ENCODE assay signal across 31 cellular contexts in the genomic region with DNA sequence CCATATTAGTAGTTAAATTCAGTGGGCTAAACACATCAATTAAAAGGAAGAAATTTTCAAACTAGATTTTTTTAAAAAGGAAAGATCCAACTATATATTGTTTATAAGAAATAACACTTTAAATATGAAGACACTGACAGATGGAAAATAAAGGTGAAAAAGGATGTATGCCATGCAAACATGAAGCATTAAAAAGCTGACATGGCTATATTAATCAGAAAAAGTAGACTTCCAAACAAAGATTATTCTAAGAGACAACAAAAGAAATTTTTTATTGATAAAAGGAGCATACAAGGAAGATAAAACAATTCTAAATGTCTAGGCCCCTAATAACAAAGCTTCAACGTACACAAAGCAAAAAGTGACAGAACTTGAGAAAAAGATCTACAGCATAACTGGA.
"Had no signal": no experiment of that assay in that cellular context is flagged by ENCODE, and none has a peak within 500 bp of the region (broad histone marks: within the 10 kb centered on the region; RNA-seq: fewer than 3 reads in every experiment).

No MANE protein-coding gene starts in this region.

- H3K4me3 Mint-ChIP-seq: immature natural killer cell; naive thymus-derived CD8-positive, alpha-beta T cell; nephron; neural crest cell; stimulated activated effector memory CD8-positive, alpha-beta T cell treated with anti-CD3 and anti-CD28 coated beads, Interleukin-12 subunit alpha, Interleukin-12 subunit beta, amount 100 ng/mL, for 72 hours; stimulated activated naive CD8-positive, alpha-beta T cell treated with anti-CD3 and anti-CD28 coated beads, Interleukin-15, Interleukin-2, amounts not matched to agents 100 ng/mL and 50 ng/mL, for 24 hours had no signal

- FAIRE-seq: islet of Langerhans, pancreas, small intestine, urothelium cell line had no signal

- DNase-seq: hypothalamus; immature natural killer cell; kidney; left colon; left lung; lower lobe of right lung; mammary epithelial cell; mesenchymal stem cell; naive thymus-derived CD8-positive, alpha-beta T cell; nucleus accumbens; pancreas; posterior cingulate gyrus; retina; right cardiac atrium; sigmoid colon; small intestine; spleen; stimulated activated CD4-positive, alpha-beta T cell treated with anti-CD3 and anti-CD28 coated beads, Interleukin-4, amount 100 ng/mL, for 24 hours; stimulated activated naive CD4-positive, alpha-beta T cell; tibial artery; trophoblast cell; upper lobe of right lung had no signal

- H3K4me3 ChIP-seq: left lung, lower lobe of right lung, pancreas, prostate gland, sigmoid colon, spleen, suprapubic skin, thoracic aorta, tibial artery, upper lobe of right lung had no signal

- ATAC-seq: left colon; left lung; lower lobe of right lung; naive thymus-derived CD8-positive, alpha-beta T cell; pancreas; right cardiac atrium; stimulated activated effector memory CD8-positive, alpha-beta T cell treated with anti-CD3 and anti-CD28 coated beads, Interleukin-12 subunit alpha, Interleukin-12 subunit beta, amount 100 ng/mL, for 72 hours; upper lobe of right lung had no signal

- H3K9me3 ChIP-seq: left lung, lower lobe of right lung, pancreas, prostate gland, sigmoid colon, spleen, suprapubic skin, thoracic aorta, tibial artery, upper lobe of right lung had no signal

- H3K27me3 ChIP-seq: left lung, pancreas, sigmoid colon, spleen, suprapubic skin, tibial artery, upper lobe of right lung had no signal

- H3K4me1 Mint-ChIP-seq: immature natural killer cell; neural crest cell; stimulated activated effector memory CD8-positive, alpha-beta T cell treated with anti-CD3 and anti-CD28 coated beads, Interleukin-12 subunit alpha, Interleukin-12 subunit beta, amount 100 ng/mL, for 72 hours had no signal

- H3K9me3 Mint-ChIP-seq: immature natural killer cell; naive thymus-derived CD8-positive, alpha-beta T cell; nephron; neural crest cell; stimulated activated effector memory CD8-positive, alpha-beta T cell treated with anti-CD3 and anti-CD28 coated beads, Interleukin-12 subunit alpha, Interleukin-12 subunit beta, amount 100 ng/mL, for 72 hours; stimulated activated naive CD8-positive, alpha-beta T cell treated with anti-CD3 and anti-CD28 coated beads, Interleukin-15, Interleukin-2, amounts not matched to agents 100 ng/mL and 50 ng/mL, for 24 hours had no signal

- H3K27ac Mint-ChIP-seq: nephron; stimulated activated effector memory CD8-positive, alpha-beta T cell treated with anti-CD3 and anti-CD28 coated beads, Interleukin-12 subunit alpha, Interleukin-12 subunit beta, amount 100 ng/mL, for 72 hours; stimulated activated naive CD8-positive, alpha-beta T cell treated with anti-CD3 and anti-CD28 coated beads, Interleukin-15, Interleukin-2, amounts not matched to agents 100 ng/mL and 50 ng/mL, for 24 hours had no signal

- H3K4me1 ChIP-seq: left lung, lower lobe of right lung, prostate gland, spleen, suprapubic skin, tibial artery had no signal

- H3K27me3 Mint-ChIP-seq: naive thymus-derived CD8-positive, alpha-beta T cell; stimulated activated naive CD8-positive, alpha-beta T cell treated with anti-CD3 and anti-CD28 coated beads, Interleukin-15, Interleukin-2, amounts not matched to agents 100 ng/mL and 50 ng/mL, for 24 hours had no signal

- H3K27ac ChIP-seq: left lung, lower lobe of right lung, pancreas, prostate gland, sigmoid colon, spleen, suprapubic skin, thoracic aorta, tibial artery, upper lobe of right lung had no signal
